Comparison of ENCODE assay signal across 20 cellular contexts in the genomic region with DNA sequence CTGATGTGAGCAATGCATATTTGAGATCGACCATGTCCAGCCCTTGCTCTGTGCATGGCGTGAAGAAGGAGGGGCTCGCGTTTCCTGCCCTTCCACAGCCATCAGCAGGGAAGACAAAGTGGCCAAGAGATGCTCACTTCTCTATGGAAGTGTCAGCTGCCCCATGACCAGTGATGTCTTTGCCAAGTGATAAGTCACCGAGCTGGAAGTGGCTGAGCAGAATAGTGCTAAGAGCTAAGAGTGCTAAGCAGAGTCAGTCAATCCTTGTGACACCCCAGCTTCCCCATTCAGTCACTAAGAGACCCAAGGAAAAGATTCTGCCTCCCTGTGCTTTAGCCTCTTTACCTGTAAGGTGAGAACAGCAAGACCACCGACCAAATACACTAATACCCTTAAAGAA.
"Had no signal": no experiment of that assay in that cellular context is flagged by ENCODE, and none has a peak within 500 bp of the region (broad histone marks: within the 10 kb centered on the region; RNA-seq: fewer than 3 reads in every experiment).

No MANE protein-coding gene starts in this region.

- H3K36me3 ChIP-seq: gastrocnemius medialis, neutrophil, pancreas, spleen, suprapubic skin, transverse colon had no signal

- H3K4me3 ChIP-seq: dorsolateral prefrontal cortex, gastrocnemius medialis, lung, pancreas, skin epidermis, spleen, suprapubic skin, transverse colon had no signal

- H3K27me3 ChIP-seq: dorsolateral prefrontal cortex, gastrocnemius medialis, neutrophil, pancreas, spleen, suprapubic skin, transverse colon had no signal

- H3K4me1 ChIP-seq: gastrocnemius medialis, pancreas, spleen, suprapubic skin had no signal

- ATAC-seq: left colon; pancreas; sciatic nerve; stimulated activated naive B cell treated with anti-CD40 and anti-IgM and Interleukin-4, amounts not matched to agents 10 μg/mL and 1 μg/mL and 100 μg/mL, for 72 hours had no signal

- H3K27ac ChIP-seq: dorsolateral prefrontal cortex, gastrocnemius medialis, neutrophil, pancreas, skin epidermis, spleen, suprapubic skin, transverse colon had no signal

- H3K9me3 ChIP-seq: gastrocnemius medialis, neutrophil, pancreas, spleen, suprapubic skin, transverse colon had no signal

- DNase-seq: central memory CD4-positive, alpha-beta T cell; dorsolateral prefrontal cortex; effector CD4-positive, alpha-beta T cell; foreskin fibroblast; gastrocnemius medialis; head of caudate nucleus; hippocampal formation; left colon; naive B cell; pancreas; retina; spleen; stimulated activated CD4-positive, alpha-beta T cell treated with anti-CD3 and anti-CD28 coated beads, Interleukin-2, amount 100 ng/mL, for 48 hours; stimulated activated naive B cell treated with anti-CD40 and anti-IgM and Interleukin-4, amounts not matched to agents 10 μg/mL and 1 μg/mL and 100 μg/mL, for 72 hours; transverse colon had no signal
